13 cellular contexts compared by ENCODE assay signal in the genomic region with DNA sequence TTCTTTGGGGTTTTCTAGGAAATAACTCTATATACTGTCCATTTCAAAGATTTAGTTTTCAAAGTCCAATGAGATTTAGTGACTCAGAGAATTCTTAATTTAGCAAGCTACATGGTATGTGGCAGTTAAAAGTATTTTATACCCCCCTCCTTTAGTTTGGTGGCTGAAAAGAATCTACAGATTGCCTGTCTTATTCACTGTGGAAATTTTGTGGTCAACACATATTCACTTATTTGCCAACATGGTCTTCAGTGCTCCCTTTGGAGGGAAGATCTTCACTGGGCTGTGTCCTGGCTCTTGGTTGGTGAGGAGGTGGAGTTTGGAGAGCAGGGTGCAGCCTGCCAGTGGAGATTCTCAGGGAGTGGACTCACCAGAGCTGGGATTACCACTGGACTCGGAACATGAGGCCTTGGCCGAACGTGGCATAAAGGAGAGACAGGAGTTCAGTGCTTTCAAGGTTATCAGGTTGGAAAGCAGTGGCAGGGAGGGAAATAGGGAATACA. TPM values are rescaled to one million over a fixed set of nuclear protein-coding genes. Genes with fewer than 3 reads are reported as not detected.
DNase-seq lines count a peak whose midpoint lies in the region; ATAC-seq and TF ChIP-seq lines count a peak whose summit lies in the region.
"Had no signal": no experiment of that assay in that cellular context is flagged by ENCODE, and none has a peak within 500 bp of the region (broad histone marks: within the 10 kb centered on the region; RNA-seq: fewer than 3 reads in every experiment).

No MANE protein-coding gene starts in this region.

- H3K36me3 ChIP-seq in psoas muscle (ENCODE audit: insufficient read depth in 1 of 2, low read depth in 1 of 2) (peaks cover 0 to 2% of the 10 kb centered on the region in 2 donors), body of pancreas (replicated peaks in 1 of 2; ENCODE audit: insufficient read depth in 1 of 2, low read depth in 2 of 2) (no peaks in the 10 kb centered on the region)

- H3K4me3 ChIP-seq in foreskin fibroblast (ENCODE audit: low read depth in 1 of 2, low read length in 2 of 2) (no peak overlapping the region), psoas muscle (no peak overlapping the region), body of pancreas (no peak overlapping the region)
- H3K4me3 ChIP-seq: testis had no signal

- no peaks in the 10 kb centered on the region for H3K9me3 ChIP-seq in psoas muscle
- H3K9me3 ChIP-seq in body of pancreas: no peaks in the 10 kb centered on the region
- H3K9me3 ChIP-seq: testis had no signal

- ATAC-seq in SK-N-SH treated with all-trans-retinoic acid at 6 μM for 48 hours: peak; percentile 79
- ATAC-seq in psoas muscle: peak; percentile 87 to 94 (median 92)
- ATAC-seq in body of pancreas: no peak
- ATAC-seq in HG02798 (IDR thresholded peaks at IDR 0.05; ENCODE audit: poor library complexity, unreplicated experiment): no peak
- ATAC-seq: left colon had no signal

- H3K4me1 ChIP-seq in psoas muscle (peaks cover 37% of the 10 kb centered on the region), body of pancreas (no peaks in the 10 kb centered on the region)

- DNase-seq in AG20443 (ENCODE audit: low spot score) (peak; percentile 86), foreskin fibroblast (peak; percentile 58 to 67), psoas muscle (peak; percentile 45 to 72), inferior parietal cortex (ENCODE audit: extremely low spot score) (no peak), body of pancreas (no peak)
- no peak for DNase-seq in central memory CD4-positive, alpha-beta T cell
- DNase-seq: KBM-7, left colon, NCI-H2107, OCI-M1 had no signal

- H3K27ac ChIP-seq in psoas muscle (peak overlapping the region; percentile 73), body of pancreas (no peak overlapping the region)
- H3K27ac ChIP-seq: testis had no signal

- intact Hi-C loops in psoas muscle (cut with DNase I) (loop anchor here in 1 of 2 donors (5.0 kb wide), 1 partner anchor 34 kb away; no protein-coding TSS in a partner anchor), body of pancreas (cut with DNase I) (no loop called here)

- no peak for TF ChIP-seq POLR2A in body of pancreas (IDR thresholded peaks at IDR 0.05)

- 16 to 42% (median 27%) methylated on average over 3 of the region's 3 CpGs for WGBS in psoas muscle, 3 donors
- 72 to 81% methylated on average over 3 of the region's 3 CpGs for WGBS in body of pancreas, 2 donors

- H3K27me3 ChIP-seq in psoas muscle (ENCODE audit: insufficient read depth in 3 of 3, low read length in 2 of 3): no peaks in the 10 kb centered on the region
- H3K27me3 ChIP-seq in body of pancreas: no peaks in the 10 kb centered on the region
- H3K27me3 ChIP-seq: testis had no signal

- no peak for TF ChIP-seq CTCF in foreskin fibroblast (IDR thresholded peaks at IDR 0.05; ENCODE audit: low read depth, low read length)
- TF ChIP-seq CTCF in psoas muscle (IDR thresholded peaks at IDR 0.05): no peak
- TF ChIP-seq CTCF in body of pancreas (IDR thresholded peaks at IDR 0.05): no peak

TF ChIP-seq in SK-N-SH treated with all-trans-retinoic acid at 6 μM for 48 hours, 23 proteins besides CTCF, POLR2A, EP300 and RAD21:
- TF ChIP-seq CSRNP3 (CRISPR knock-in tag; IDR thresholded peaks at IDR 0.05): no peak
- TF ChIP-seq GLIS3 (CRISPR knock-in tag; IDR thresholded peaks at IDR 0.05): no peak
- no peak for TF ChIP-seq RARB (CRISPR knock-in tag; IDR thresholded peaks at IDR 0.05)
- no peak for TF ChIP-seq BACH2 (CRISPR knock-in tag; IDR thresholded peaks at IDR 0.05; ENCODE audit: borderline replicate concordance)
- TF ChIP-seq ISL1 (CRISPR knock-in tag; IDR thresholded peaks at IDR 0.05): no peak
- no peak for TF ChIP-seq ESRRG (CRISPR knock-in tag; IDR thresholded peaks at IDR 0.05)
- TF ChIP-seq ZC3H10 (CRISPR knock-in tag; IDR thresholded peaks at IDR 0.05): no peak
- TF ChIP-seq ZNF70 (CRISPR knock-in tag; IDR thresholded peaks at IDR 0.05): no peak
- no peak for TF ChIP-seq ZFP30 (CRISPR knock-in tag; IDR thresholded peaks at IDR 0.05)
- TF ChIP-seq TSHZ2 (CRISPR knock-in tag; IDR thresholded peaks at IDR 0.05): no peak
- TF ChIP-seq POU6F1 (CRISPR knock-in tag; IDR thresholded peaks at IDR 0.05; ENCODE audit: borderline replicate concordance, low read depth): no peak
- TF ChIP-seq, protein P1, sequence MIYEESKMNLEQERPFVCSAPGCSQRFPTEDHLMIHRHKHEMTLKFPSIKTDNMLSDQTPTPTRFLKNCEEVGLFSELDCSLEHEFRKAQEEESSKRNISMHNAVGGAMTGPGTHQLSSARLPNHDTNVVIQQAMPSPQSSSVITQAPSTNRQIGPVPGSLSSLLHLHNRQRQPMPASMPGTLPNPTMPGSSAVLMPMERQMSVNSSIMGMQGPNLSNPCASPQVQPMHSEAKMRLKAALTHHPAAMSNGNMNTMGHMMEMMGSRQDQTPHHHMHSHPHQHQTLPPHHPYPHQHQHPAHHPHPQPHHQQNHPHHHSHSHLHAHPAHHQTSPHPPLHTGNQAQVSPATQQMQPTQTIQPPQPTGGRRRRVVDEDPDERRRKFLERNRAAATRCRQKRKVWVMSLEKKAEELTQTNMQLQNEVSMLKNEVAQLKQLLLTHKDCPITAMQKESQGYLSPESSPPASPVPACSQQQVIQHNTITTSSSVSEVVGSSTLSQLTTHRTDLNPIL (CRISPR knock-in tag; IDR thresholded peaks at IDR 0.05; ENCODE audit: low read depth): no peak
- no peak for TF ChIP-seq TCF4 (CRISPR knock-in tag; IDR thresholded peaks at IDR 0.05; ENCODE audit: borderline replicate concordance)

RNA-seq across cellular contexts. Expression of gene SAMD4A, which starts 39.8 kb away (rescaled TPM):
- total RNA-seq in psoas muscle (100 to 1,000 TPM in 1 of 4 donors, 10 to 100 TPM in 3; 66.7 to 139 (median 76.3) TPM), body of pancreas (10 to 100 TPM; 11.2 to 15.3 TPM)
- polyA plus RNA-seq in psoas muscle: 10 to 100 TPM in 2 of 3 donors, 1 to 10 TPM in 1; 9.6 to 67.9 (median 22.1) TPM

Comparison
In these comparisons a context has a peak if more than half of its experiments do, and no peak if none do; other contexts are left out.
1. DNase-seq: peak in AG20443 (single experiment), foreskin fibroblast (2 of 2) and psoas muscle (2 of 2); none in inferior parietal cortex (single experiment), body of pancreas (0 of 4) and central memory CD4-positive, alpha-beta T cell (single experiment).
2. ATAC-seq: peak in SK-N-SH treated with all-trans-retinoic acid at 6 μM for 48 hours (single experiment) and psoas muscle (4 of 4); none in body of pancreas (single experiment) and HG02798 (single experiment).
3. RNA of gene SAMD4A, which starts 39.8 kb away (total RNA-seq): 66.7 to 139 TPM in psoas muscle; 11.2 to 15.3 TPM in body of pancreas; every median in the first group is over 4 times any median in the second.